8 cellular contexts compared by ENCODE assay signal in the genomic region with DNA sequence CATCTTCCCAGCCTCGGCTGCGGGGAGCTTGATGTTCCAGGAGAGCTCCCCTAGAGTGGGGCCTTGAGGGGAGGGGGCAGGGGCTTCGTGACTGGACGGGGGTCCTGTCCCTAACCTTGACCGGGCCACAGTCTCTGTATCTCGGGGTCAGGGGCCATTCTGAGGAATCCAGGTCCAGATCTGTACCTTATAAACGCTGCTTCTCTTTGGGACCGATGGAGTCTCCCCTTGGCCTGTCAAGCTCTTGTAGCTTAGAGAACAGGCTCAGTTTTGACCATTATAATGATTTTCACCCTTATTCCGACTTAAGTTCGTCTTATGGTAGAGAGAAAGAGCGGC. TPM values are rescaled to one million over a fixed set of nuclear protein-coding genes. Genes with fewer than 3 reads are reported as not detected.
A peak's percentile ranks its signal among the peaks of the same experiment; 100 is the strongest.
DNase-seq lines count a peak whose midpoint lies in the region; ATAC-seq, FAIRE-seq and TF ChIP-seq lines count a peak whose summit lies in the region.

No MANE protein-coding gene starts in this region.

- peaks cover 4% of the 10 kb centered on the region for H3K4me1 ChIP-seq in NT2/D1 (ENCODE audit: insufficient read depth, insufficient read length)
- H3K4me1 ChIP-seq in endothelial cell of umbilical vein (ENCODE audit: control insufficient read depth, extremely low read depth, insufficient read depth, low read length), result peaks cover 20% of the 10 kb centered on the region
- peaks cover 3% of the 10 kb centered on the region for H3K4me1 ChIP-seq in parathyroid adenoma

- no peaks in the 10 kb centered on the region for H3K9me3 ChIP-seq in NT2/D1 (ENCODE audit: insufficient read depth, low read length)
- no peaks in the 10 kb centered on the region for H3K9me3 ChIP-seq in endothelial cell of umbilical vein (replicated peaks; ENCODE audit: control insufficient read depth, insufficient read depth, low read length)
- H3K9me3 ChIP-seq in parathyroid adenoma (ENCODE audit: control insufficient read depth, low read length), result no peaks in the 10 kb centered on the region

- no TSS peak for BruUV-seq in endothelial cell of umbilical vein (replicated peaks; lab: Mats Ljungman, UMichigan)

- peaks cover 15% of the 10 kb centered on the region for H3K36me3 ChIP-seq in NT2/D1 (ENCODE audit: insufficient read depth, insufficient read length, low read length)
- no peaks in the 10 kb centered on the region for H3K36me3 ChIP-seq in endothelial cell of umbilical vein (ENCODE audit: control insufficient read depth in 2 of 2, extremely low read depth in 1 of 2, insufficient read depth in 2 of 2, low read length in 2 of 2)
- no peaks in the 10 kb centered on the region for H3K36me3 ChIP-seq in parathyroid adenoma (ENCODE audit: control insufficient read depth, insufficient read depth, low read length)

- H3K9ac ChIP-seq in NT2/D1 (ENCODE audit: insufficient read length, low read depth) (peak overlapping the region; percentile 90), endothelial cell of umbilical vein (replicated peaks; ENCODE audit: extremely low read depth, insufficient read depth, low read length) (peak overlapping the region; percentile 63), parathyroid adenoma (peak overlapping the region; percentile 55)

- H3K27ac ChIP-seq in endothelial cell of umbilical vein (ENCODE audit: insufficient read depth, low read depth, low read length) (peak overlapping the region; percentile 69), parathyroid adenoma (peak overlapping the region; percentile 92)

- no peak for TF ChIP-seq CTCF in endothelial cell of umbilical vein (IDR thresholded peaks at IDR 0.05; ENCODE audit: extremely low read depth in 1 of 2, insufficient read depth in 1 of 2, low read depth in 1 of 2, low read length in 2 of 2)
- TF ChIP-seq CTCF in parathyroid adenoma (IDR thresholded peaks at IDR 0.05), result no peak

- H3K27me3 ChIP-seq in NT2/D1 (ENCODE audit: insufficient read depth, insufficient read length) (no peaks in the 10 kb centered on the region), endothelial cell of umbilical vein (ENCODE audit: control insufficient read depth in 2 of 2, insufficient read depth in 2 of 2, low read length in 2 of 2) (no peaks in the 10 kb centered on the region), parathyroid adenoma (ENCODE audit: control insufficient read depth, insufficient read depth, low read length) (no peaks in the 10 kb centered on the region)

- CTCF ChIA-PET in endothelial cell of umbilical vein (lab: Charles Lee), result interaction anchor here (0.7 to 1.2 kb wide), 4 partner anchors 32 to 75 kb away, joined by 3 to 4 read pairs (median 3); partner anchors contain the start of gene ZNF655

- intact Hi-C loops in endothelial cell of umbilical vein (cut with micrococcal nuclease), result loop anchor here (2.0 kb wide), 1 partner anchor 48 kb away; the partner anchor contains the start of gene FAM200A

- H3K4me2 ChIP-seq in endothelial cell of umbilical vein (ENCODE audit: insufficient read depth, low read length), result peak overlapping the region; percentile 100
- H3K4me2 ChIP-seq in parathyroid adenoma (ENCODE audit: low read length), result peak overlapping the region; percentile 86

- POLR2A ChIA-PET in endothelial cell of umbilical vein (lab: Charles Lee), result interaction anchor here (1.3 kb wide), 1 partner anchor 46 kb away, joined by 4 read pairs; the partner anchor contains the start of gene FAM200A

- FAIRE-seq in endothelial cell of umbilical vein (lab: Jason Lieb, UNC), result no peak

- H3K9me1 ChIP-seq in endothelial cell of umbilical vein (replicated peaks; ENCODE audit: control insufficient read depth, extremely low read depth, insufficient read depth, low read length), result no peaks in the 10 kb centered on the region

- H3K79me2 ChIP-seq in endothelial cell of umbilical vein (ENCODE audit: control insufficient read depth, insufficient read depth, low read length) (peaks cover 25% of the 10 kb centered on the region), parathyroid adenoma (peaks cover 16% of the 10 kb centered on the region)

- DNase-seq in NT2/D1 (ENCODE audit: low read depth, low spot score) (no peak), endothelial cell of umbilical vein (ENCODE audit: low read depth, low spot score) (no peak), GM19238 (ENCODE audit: insufficient read length, low spot score) (no peak), mesenteric fat pad (ENCODE audit: low spot score) (no peak)
- DNase-seq in central memory CD4-positive, alpha-beta T cell, result no peak

- ATAC-seq in GM21528 (IDR thresholded peaks at IDR 0.05; ENCODE audit: low FRiP score, unreplicated experiment) (peak; percentile 6), GM21526 (IDR thresholded peaks at IDR 0.05; ENCODE audit: low FRiP score, unreplicated experiment) (no peak)

- H3K4me3 ChIP-seq in NT2/D1 (ENCODE audit: insufficient read length, low read depth) (peak overlapping the region; percentile 73), endothelial cell of umbilical vein (replicated peaks in 1 of 3; ENCODE audit: insufficient read depth in 1 of 3, low read depth in 1 of 3, low read length in 3 of 3) (peak overlapping the region; percentile 59 to 76 (median 75)), parathyroid adenoma (ENCODE audit: low read depth, low read length) (peak overlapping the region; percentile 97)

- dilution Hi-C loops in endothelial cell of umbilical vein (cut with MboI; ENCODE audit: extremely low pct_ligation_motif_present, low sequenced_read_pairs), result no loop called here

- TF ChIP-seq POLR2A in endothelial cell of umbilical vein (IDR thresholded peaks at IDR 0.05; ENCODE audit: low read depth, low read length), result no peak

- H2AFZ ChIP-seq in endothelial cell of umbilical vein (ENCODE audit: low read depth, low read length) (peak overlapping the region; percentile 80), parathyroid adenoma (peak overlapping the region; percentile 99)

- no peaks in the 10 kb centered on the region for H4K20me1 ChIP-seq in endothelial cell of umbilical vein (replicated peaks; ENCODE audit: control insufficient read depth, extremely low read depth, insufficient read depth, low read length)

TF ChIP-seq in endothelial cell of umbilical vein, 7 proteins besides CTCF, POLR2A, EP300 and RAD21 (continues in another document):
- TF ChIP-seq POLR2AphosphoS5 (IDR thresholded peaks at IDR 0.05; ENCODE audit: insufficient read depth, low read depth, low read length) (no peak), JUN (IDR thresholded peaks at IDR 0.05; ENCODE audit: borderline replicate concordance, insufficient read depth, insufficient read length, low read depth) (no peak), MYC (IDR thresholded peaks at IDR 0.05; ENCODE audit: low read depth, low read length) (no peak)

RNA-seq across cellular contexts. Expression of gene ZKSCAN5, which starts 0.8 kb away (rescaled TPM):
- total RNA-seq in endothelial cell of umbilical vein, result 9.6 and 9.7 TPM in 2 replicates
- 3.6 and 4.3 TPM in 2 replicates for polyA plus RNA-seq in endothelial cell of umbilical vein
- polyA plus RNA-seq in endothelial cell of umbilical vein (2011; cell fraction: cytosol; rRNA removed), result 5.9 and 6.2 TPM in 2 replicates
- 8.0 and 9.6 TPM in 2 replicates for polyA plus RNA-seq in endothelial cell of umbilical vein (2011; cell fraction: nucleus; rRNA removed)
- 6.6 and 8.3 TPM in 2 replicates for polyA plus RNA-seq in endothelial cell of umbilical vein (2012)
- 10.7 and 12.6 TPM in 2 replicates for polyA minus RNA-seq in endothelial cell of umbilical vein
- 9.6 TPM for polyA minus RNA-seq in endothelial cell of umbilical vein (2011; cell fraction: cytosol; rRNA and poly(A)+ RNA removed)
- 7.7 TPM in 2 replicates for polyA minus RNA-seq in endothelial cell of umbilical vein (2011; cell fraction: nucleus; rRNA and poly(A)+ RNA removed)
- 5.7 TPM for total RNA-seq in mesenteric fat pad

RNA-seq across cellular contexts. Expression of gene ZNF394, which starts 5.2 kb away (rescaled TPM):
- total RNA-seq in endothelial cell of umbilical vein (19.8 and 22.8 TPM in 2 replicates), mesenteric fat pad (24.4 TPM)
- 8.3 and 8.6 TPM in 2 replicates for polyA plus RNA-seq in endothelial cell of umbilical vein
- polyA plus RNA-seq in endothelial cell of umbilical vein (2011; cell fraction: cytosol; rRNA removed), result 11.8 and 14.0 TPM in 2 replicates
- 15.3 and 21.3 TPM in 2 replicates for polyA plus RNA-seq in endothelial cell of umbilical vein (2011; cell fraction: nucleus; rRNA removed)
- 11.4 and 11.7 TPM in 2 replicates for polyA plus RNA-seq in endothelial cell of umbilical vein (2012)
- polyA minus RNA-seq in endothelial cell of umbilical vein, result 17.3 and 19.1 TPM in 2 replicates
- 11.6 TPM for polyA minus RNA-seq in endothelial cell of umbilical vein (2011; cell fraction: cytosol; rRNA and poly(A)+ RNA removed)
- polyA minus RNA-seq in endothelial cell of umbilical vein (2011; cell fraction: nucleus; rRNA and poly(A)+ RNA removed), result 19.6 and 21.3 TPM in 2 replicates

RNA-seq across cellular contexts. Expression of gene ZNF789, which starts 32.6 kb away (rescaled TPM):
- total RNA-seq in endothelial cell of umbilical vein, result 16.6 and 21.6 TPM in 2 replicates
- 10.9 and 11.6 TPM in 2 replicates for polyA plus RNA-seq in endothelial cell of umbilical vein
- 5.6 and 6.5 TPM in 2 replicates for polyA plus RNA-seq in endothelial cell of umbilical vein (2011; cell fraction: cytosol; rRNA removed)
- 57.3 and 67.2 TPM in 2 replicates for polyA plus RNA-seq in endothelial cell of umbilical vein (2011; cell fraction: nucleus; rRNA removed)
- polyA plus RNA-seq in endothelial cell of umbilical vein (2012), result 5.6 and 8.8 TPM in 2 replicates
- polyA minus RNA-seq in endothelial cell of umbilical vein, result 17.4 and 20.1 TPM in 2 replicates
- polyA minus RNA-seq in endothelial cell of umbilical vein (2011; cell fraction: cytosol; rRNA and poly(A)+ RNA removed), result 2.3 TPM
- 23.0 and 39.1 TPM in 2 replicates for polyA minus RNA-seq in endothelial cell of umbilical vein (2011; cell fraction: nucleus; rRNA and poly(A)+ RNA removed)
- total RNA-seq in mesenteric fat pad, result 7.8 TPM

RNA-seq across cellular contexts. Expression of gene ATP5MF, which starts 39.3 kb away (rescaled TPM):
- 348 and 369 TPM in 2 replicates for total RNA-seq in endothelial cell of umbilical vein
- polyA plus RNA-seq in endothelial cell of umbilical vein, result 2,129 and 2,140 TPM in 2 replicates
- polyA plus RNA-seq in endothelial cell of umbilical vein (2011; cell fraction: cytosol; rRNA removed), result 1,643 and 2,429 TPM in 2 replicates
- 440 and 839 TPM in 2 replicates for polyA plus RNA-seq in endothelial cell of umbilical vein (2011; cell fraction: nucleus; rRNA removed)
- 722 and 1,436 TPM in 2 replicates for polyA plus RNA-seq in endothelial cell of umbilical vein (2012)
- 159 and 174 TPM in 2 replicates for polyA minus RNA-seq in endothelial cell of umbilical vein
- polyA minus RNA-seq in endothelial cell of umbilical vein (2011; cell fraction: cytosol; rRNA and poly(A)+ RNA removed), result 220 TPM
- 41.5 and 43.9 TPM in 2 replicates for polyA minus RNA-seq in endothelial cell of umbilical vein (2011; cell fraction: nucleus; rRNA and poly(A)+ RNA removed)
- 256 TPM for total RNA-seq in mesenteric fat pad

RNA-seq across cellular contexts. Expression of gene FAM200A, which starts 46.6 kb away (rescaled TPM):
- total RNA-seq in endothelial cell of umbilical vein (3.0 and 3.6 TPM in 2 replicates), mesenteric fat pad (2.5 TPM)
- polyA plus RNA-seq in endothelial cell of umbilical vein, result 1.7 and 2.1 TPM in 2 replicates
- polyA plus RNA-seq in endothelial cell of umbilical vein (2011; cell fraction: cytosol; rRNA removed), result 3.0 and 3.2 TPM in 2 replicates
- 1.4 and 1.6 TPM in 2 replicates for polyA plus RNA-seq in endothelial cell of umbilical vein (2011; cell fraction: nucleus; rRNA removed)
- polyA plus RNA-seq in endothelial cell of umbilical vein (2012), result 3.0 and 4.2 TPM in 2 replicates
- 2.7 and 2.8 TPM in 2 replicates for polyA minus RNA-seq in endothelial cell of umbilical vein
- 1.5 TPM for polyA minus RNA-seq in endothelial cell of umbilical vein (2011; cell fraction: cytosol; rRNA and poly(A)+ RNA removed)
- 1.6 and 1.9 TPM in 2 replicates for polyA minus RNA-seq in endothelial cell of umbilical vein (2011; cell fraction: nucleus; rRNA and poly(A)+ RNA removed)
